Comparison of ENCODE assay signal across 1 cellular context in genomic region chr20:34639755-34640222, GRCh38.
TF ChIP-seq lines count a peak whose summit lies in the region.

No MANE protein-coding gene starts in this region.

TF ChIP-seq in GM23338, 12 proteins besides CTCF, POLR2A, EP300 and RAD21 (continued from another document):
- TF ChIP-seq REST (IDR thresholded peaks at IDR 0.05; ENCODE audit: unreplicated experiment): no peak
